In the genomic region with DNA sequence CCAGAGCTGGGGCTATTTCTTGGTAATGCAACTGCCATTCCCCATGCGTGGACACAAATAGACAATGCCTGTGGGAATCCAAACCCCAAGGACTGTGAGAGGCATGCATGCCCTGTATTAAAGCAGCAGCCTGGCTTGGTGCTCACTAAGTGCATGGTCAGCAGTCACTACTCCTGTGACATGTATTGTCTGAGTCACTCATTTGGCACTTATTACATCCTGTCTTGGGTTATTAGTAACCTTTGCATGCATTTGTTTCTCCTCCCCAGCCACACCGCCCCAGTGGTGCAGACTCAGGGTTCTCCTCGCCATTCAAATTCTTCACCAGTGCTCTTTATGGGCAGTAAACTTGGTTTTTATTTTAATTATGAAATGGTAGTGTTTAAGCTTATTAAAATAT, we compare ENCODE assay signal across 8 cellular contexts. TPM values are rescaled to one million over a fixed set of nuclear protein-coding genes. Genes with fewer than 3 reads are reported as not detected.
DNase-seq lines count a peak whose midpoint lies in the region; ATAC-seq, FAIRE-seq and TF ChIP-seq lines count a peak whose summit lies in the region.

No MANE protein-coding gene starts in this region.

- no peaks in the 10 kb centered on the region for H3K9me3 ChIP-seq in HepG2 (ENCODE audit: low read length)

- peaks cover 2% of the 10 kb centered on the region for H3K36me3 Mint-ChIP-seq in activated CD8-positive, alpha-beta memory T cell treated with anti-CD3 and anti-CD28 coated beads, Interleukin-2, amount 10 ng/mL, durations not matched to agents 7 days and 5 days
- H3K36me3 Mint-ChIP-seq in activated naive CD8-positive, alpha-beta T cell treated with anti-CD3 and anti-CD28 coated beads for 36 hours = no peaks in the 10 kb centered on the region
- no peaks in the 10 kb centered on the region for H3K36me3 Mint-ChIP-seq in naive thymus-derived CD8-positive, alpha-beta T cell

- TF ChIP-seq RAD21 in HepG2 (CRISPR knock-in tag; IDR thresholded peaks at IDR 0.05) = no peak

- TF ChIP-seq CTCF in HepG2 (CRISPR knock-in tag; IDR thresholded peaks at IDR 0.05) = no peak

- H3K9ac ChIP-seq in HepG2 (ENCODE audit: insufficient read depth, low read depth, low read length) = no peak overlapping the region

- CTCF ChIA-PET in activated CD8-positive, alpha-beta memory T cell treated with anti-CD3 and anti-CD28 coated beads, Interleukin-2, amount 10 ng/mL, durations not matched to agents 7 days and 5 days (lab: Charles Lee) = no interaction called here
- CTCF ChIA-PET in HepG2 (lab: Yijun Ruan, JAX; ENCODE audit: low intra/inter-chr PET ratio, low total read pairs) = no interaction called here

- no peaks in the 10 kb centered on the region for H4K20me1 ChIP-seq in HepG2 (ENCODE audit: insufficient read depth, low read length)

- H3K4me1 ChIP-seq in HepG2 (ENCODE audit: insufficient read depth, low read length) = peaks cover 8% of the 10 kb centered on the region; the same call in 1 of the 2 replicates

- no peak for TF ChIP-seq EP300 in HepG2 (IDR thresholded peaks at IDR 0.05; ENCODE audit: low read depth in 2 of 2, low read length in 2 of 2)
- no peak for TF ChIP-seq EP300 in HepG2 (CRISPR knock-in tag; IDR thresholded peaks at IDR 0.05; ENCODE audit: borderline replicate concordance)

- 76% methylated on average over 3 of the region's 3 CpGs for WGBS in HepG2 (ENCODE audit: low lambda C conversion rate)

- no peak for DNase-seq in activated CD8-positive, alpha-beta memory T cell treated with anti-CD3 and anti-CD28 coated beads, Interleukin-2, amount 10 ng/mL, durations not matched to agents 7 days and 5 days
- no peak for DNase-seq in activated CD8-positive, alpha-beta memory T cell treated with anti-CD3 and anti-CD28 coated beads, Interleukin-2, amount 50 U/mL, for 48 hours
- peak; percentile 4 for DNase-seq in activated naive CD8-positive, alpha-beta T cell treated with anti-CD3 and anti-CD28 coated beads for 36 hours
- DNase-seq in HepG2 (ENCODE audit: low spot score) (peak; percentile 13), COLO668 (lab: John Stamatoyannopoulos, UW; ENCODE audit: unreplicated experiment) (no peak)
- DNase-seq in naive thymus-derived CD8-positive, alpha-beta T cell = no peak
- no peak for DNase-seq in stimulated activated CD4-positive, alpha-beta T cell treated with anti-CD3 and anti-CD28 coated beads, Interleukin-1b, Interleukin-23, amount 100 ng/mL, for 48 hours

- POLR2A ChIA-PET in HepG2 (lab: Yijun Ruan, JAX) = no interaction called here
- POLR2A ChIA-PET in naive thymus-derived CD8-positive, alpha-beta T cell (lab: Charles Lee) = no interaction called here

- no peak overlapping the region for H3K4me3 Mint-ChIP-seq in activated CD8-positive, alpha-beta memory T cell treated with anti-CD3 and anti-CD28 coated beads, Interleukin-2, amount 10 ng/mL, durations not matched to agents 7 days and 5 days
- H3K4me3 Mint-ChIP-seq in activated naive CD8-positive, alpha-beta T cell treated with anti-CD3 and anti-CD28 coated beads for 36 hours = no peak overlapping the region
- H3K4me3 Mint-ChIP-seq in naive thymus-derived CD8-positive, alpha-beta T cell = no peak overlapping the region

- no peak for FAIRE-seq in HepG2 (lab: Jason Lieb, UNC)

- no peak overlapping the region for H2AFZ ChIP-seq in HepG2 (ENCODE audit: low read length)

- intact Hi-C loops in HepG2 (cut with micrococcal nuclease; ENCODE audit: unreplicated experiment) = no loop called here

- TF ChIP-seq POLR2A in HepG2 (IDR thresholded peaks at IDR 0.05; ENCODE audit: insufficient read depth in 1 of 2, low read depth in 2 of 2, low read length in 2 of 2) = no peak

- peak; percentile 55 for ATAC-seq in activated CD8-positive, alpha-beta memory T cell treated with anti-CD3 and anti-CD28 coated beads, Interleukin-2, amount 10 ng/mL, durations not matched to agents 7 days and 5 days
- ATAC-seq in HG03280 (IDR thresholded peaks at IDR 0.05; ENCODE audit: unreplicated experiment) = peak; percentile 59
- peak; percentile 48; the same call in 2 of the 3 replicates for ATAC-seq in HepG2
- ATAC-seq in naive thymus-derived CD8-positive, alpha-beta T cell = no peak

- no peaks in the 10 kb centered on the region for H3K27me3 ChIP-seq in HepG2 (ENCODE audit: control insufficient read depth in 1 of 2, insufficient read depth in 2 of 2, low read length in 2 of 2)

- H3K9me3 Mint-ChIP-seq in activated CD8-positive, alpha-beta memory T cell treated with anti-CD3 and anti-CD28 coated beads, Interleukin-2, amount 10 ng/mL, durations not matched to agents 7 days and 5 days (ENCODE audit: low read depth) = no peaks in the 10 kb centered on the region
- no peaks in the 10 kb centered on the region for H3K9me3 Mint-ChIP-seq in activated naive CD8-positive, alpha-beta T cell treated with anti-CD3 and anti-CD28 coated beads for 36 hours
- H3K9me3 Mint-ChIP-seq in naive thymus-derived CD8-positive, alpha-beta T cell = no peaks in the 10 kb centered on the region

- no peaks in the 10 kb centered on the region for H3K36me3 ChIP-seq in HepG2 (replicated peaks in 1 of 2; ENCODE audit: control insufficient read depth in 1 of 2, insufficient read depth in 2 of 2, low read length in 2 of 2)

- no peak overlapping the region for H3K27ac ChIP-seq in HepG2 (ENCODE audit: extremely low read length, insufficient read depth, low read length)

- peaks cover 2% of the 10 kb centered on the region for H3K4me1 Mint-ChIP-seq in activated CD8-positive, alpha-beta memory T cell treated with anti-CD3 and anti-CD28 coated beads, Interleukin-2, amount 10 ng/mL, durations not matched to agents 7 days and 5 days
- H3K4me1 Mint-ChIP-seq in activated naive CD8-positive, alpha-beta T cell treated with anti-CD3 and anti-CD28 coated beads for 36 hours = peaks cover 9% of the 10 kb centered on the region
- H3K4me1 Mint-ChIP-seq in naive thymus-derived CD8-positive, alpha-beta T cell = peaks cover 4 to 26% (median 6%) of the 10 kb centered on the region in 4 donors

- H3K4me2 ChIP-seq in HepG2 (ENCODE audit: low read depth, low read length) = no peak overlapping the region

- in situ Hi-C loops in HepG2 (cut with HindIII; ENCODE audit: extremely low pct_ligation_motif_present, low pct_unique_long_range_greater_than_20kb) = no loop called here

- H3K27ac Mint-ChIP-seq in activated CD8-positive, alpha-beta memory T cell treated with anti-CD3 and anti-CD28 coated beads, Interleukin-2, amount 10 ng/mL, durations not matched to agents 7 days and 5 days = no peak overlapping the region
- no peak overlapping the region for H3K27ac Mint-ChIP-seq in activated naive CD8-positive, alpha-beta T cell treated with anti-CD3 and anti-CD28 coated beads for 36 hours
- no peak overlapping the region for H3K27ac Mint-ChIP-seq in naive thymus-derived CD8-positive, alpha-beta T cell

- no peaks in the 10 kb centered on the region for H3K27me3 Mint-ChIP-seq in activated CD8-positive, alpha-beta memory T cell treated with anti-CD3 and anti-CD28 coated beads, Interleukin-2, amount 10 ng/mL, durations not matched to agents 7 days and 5 days
- no peaks in the 10 kb centered on the region for H3K27me3 Mint-ChIP-seq in activated naive CD8-positive, alpha-beta T cell treated with anti-CD3 and anti-CD28 coated beads for 36 hours
- H3K27me3 Mint-ChIP-seq in naive thymus-derived CD8-positive, alpha-beta T cell = no peaks in the 10 kb centered on the region

- no TSS peak for BruUV-seq in HepG2 (replicated peaks; lab: Mats Ljungman, UMichigan)

- H3K79me2 ChIP-seq in HepG2 (ENCODE audit: insufficient read depth, low read length) = no peaks in the 10 kb centered on the region

- H3K4me3 ChIP-seq in HepG2 (replicated peaks in 1 of 3; ENCODE audit: insufficient read depth in 1 of 3, low read depth in 2 of 3, low read length in 3 of 3) = no peak overlapping the region

TF ChIP-seq in HepG2, 621 proteins besides CTCF, POLR2A, EP300 and RAD21:
- TF ChIP-seq SNAPC5 (CRISPR knock-in tag; IDR thresholded peaks at IDR 0.05; ENCODE audit: borderline replicate concordance) = no peak
- peak; percentile 87 to 88 for TF ChIP-seq MAFK (conservative IDR thresholded peaks at IDR 0.05 in 1 of 2, IDR thresholded peaks at IDR 0.05 in 1 of 2; ENCODE audit: low read length in 2 of 2)
- peak; percentile 59 for TF ChIP-seq FOSL2 (CRISPR knock-in tag; IDR thresholded peaks at IDR 0.05)
- TF ChIP-seq MAFF (IDR thresholded peaks at IDR 0.05; ENCODE audit: low read depth, low read length) = peak; percentile 82

RNA-seq across cellular contexts. Expression of gene PRKCE, which starts 30.2 kb away (rescaled TPM):
- 10 to 100 TPM; 16.7 to 39.2 TPM for total RNA-seq in activated CD8-positive, alpha-beta memory T cell treated with anti-CD3 and anti-CD28 coated beads, Interleukin-2, amount 10 ng/mL, durations not matched to agents 7 days and 5 days
- 1 to 10 TPM; 6.1 to 8.0 TPM for total RNA-seq in activated naive CD8-positive, alpha-beta T cell treated with anti-CD3 and anti-CD28 coated beads for 36 hours
- total RNA-seq in HepG2 (2016; rRNA removed; fragmentation: Illumina TruSeq; extraction: Trizol) = 3.9 and 4.0 TPM in 2 replicates
- 5.8 and 6.3 TPM in 2 replicates for total RNA-seq in HepG2 (2016; cell fraction: cytosol; rRNA removed; fragmentation: Illumina TruSeq; extraction: Trizol; ENCODE audit: low read depth)
- 2.5 and 3.7 TPM in 2 replicates for total RNA-seq in HepG2 (2016; cell fraction: insoluble cytoplasmic fraction; rRNA removed; fragmentation: Illumina TruSeq; extraction: Trizol)
- 2.8 and 4.3 TPM in 2 replicates for total RNA-seq in HepG2 (2016; cell fraction: membrane; rRNA removed; fragmentation: Illumina TruSeq; extraction: Trizol)
- 9.8 and 10.1 TPM in 2 replicates for total RNA-seq in HepG2 (2016; cell fraction: nucleus; rRNA removed; fragmentation: Illumina TruSeq; extraction: Trizol)
- 1.0 and 1.6 TPM in 2 replicates for polyA plus RNA-seq in HepG2 (2011; rRNA removed)
- polyA plus RNA-seq in HepG2 (2011; cell fraction: cytosol; rRNA removed) = 0.99 and 1.2 TPM in 2 replicates
- polyA plus RNA-seq in HepG2 (2011; cell fraction: nucleus; rRNA removed) = 2.2 and 2.6 TPM in 2 replicates
- polyA plus RNA-seq in HepG2 (2012) = 0.34 and 0.72 TPM in 2 replicates
- polyA plus RNA-seq in HepG2 (2016; cell fraction: cytosol; fragmentation: Illumina TruSeq; extraction: Trizol; ENCODE audit: low read depth) = 1.2 and 1.6 TPM in 2 replicates
- 2.3 and 2.6 TPM in 2 replicates for polyA plus RNA-seq in HepG2 (2016; cell fraction: insoluble cytoplasmic fraction; fragmentation: Illumina TruSeq; extraction: Trizol; ENCODE audit: low read depth)
- 1.1 and 1.8 TPM in 2 replicates for polyA plus RNA-seq in HepG2 (2016; cell fraction: membrane; fragmentation: Illumina TruSeq; extraction: Trizol; ENCODE audit: low read depth)
- 3.1 and 4.0 TPM in 2 replicates for polyA plus RNA-seq in HepG2 (2016; cell fraction: nucleus; fragmentation: Illumina TruSeq; extraction: Trizol; ENCODE audit: insufficient read depth, low read depth)
- polyA minus RNA-seq in HepG2 (2011; rRNA and poly(A)+ RNA removed; ENCODE audit: low replicate concordance) = 5.2 and 64.1 TPM in 2 replicates
- 3.1 and 3.9 TPM in 2 replicates for polyA minus RNA-seq in HepG2 (2011; cell fraction: cytosol; rRNA and poly(A)+ RNA removed)
- 16.6 and 18.0 TPM in 2 replicates for polyA minus RNA-seq in HepG2 (2011; cell fraction: nucleus; rRNA and poly(A)+ RNA removed)
- total RNA-seq in naive thymus-derived CD8-positive, alpha-beta T cell = 10 to 100 TPM; 19.1 to 20.2 TPM
- polyA plus RNA-seq in naive thymus-derived CD8-positive, alpha-beta T cell = 1 to 10 TPM; 1.6 to 2.7 (median 2.4) TPM

Comparison
In these comparisons a context has a peak if more than half of its experiments do, and no peak if none do; other contexts are left out.
1. ATAC-seq: peak in activated CD8-positive, alpha-beta memory T cell treated with anti-CD3 and anti-CD28 coated beads, Interleukin-2, amount 10 ng/mL, durations not matched to agents 7 days and 5 days (single experiment), HG03280 (single experiment) and HepG2 (single experiment); none in naive thymus-derived CD8-positive, alpha-beta T cell (0 of 2).
2. DNase-seq: peak in activated naive CD8-positive, alpha-beta T cell treated with anti-CD3 and anti-CD28 coated beads for 36 hours (single experiment) and HepG2 (single experiment); none in activated CD8-positive, alpha-beta memory T cell treated with anti-CD3 and anti-CD28 coated beads, Interleukin-2, amount 10 ng/mL, durations not matched to agents 7 days and 5 days (single experiment), activated CD8-positive, alpha-beta memory T cell treated with anti-CD3 and anti-CD28 coated beads, Interleukin-2, amount 50 U/mL, for 48 hours (single experiment), COLO668 (single experiment), naive thymus-derived CD8-positive, alpha-beta T cell (0 of 10) and stimulated activated CD4-positive, alpha-beta T cell treated with anti-CD3 and anti-CD28 coated beads, Interleukin-1b, Interleukin-23, amount 100 ng/mL, for 48 hours (single experiment).